18 cellular contexts compared by ENCODE assay signal in the genomic region with DNA sequence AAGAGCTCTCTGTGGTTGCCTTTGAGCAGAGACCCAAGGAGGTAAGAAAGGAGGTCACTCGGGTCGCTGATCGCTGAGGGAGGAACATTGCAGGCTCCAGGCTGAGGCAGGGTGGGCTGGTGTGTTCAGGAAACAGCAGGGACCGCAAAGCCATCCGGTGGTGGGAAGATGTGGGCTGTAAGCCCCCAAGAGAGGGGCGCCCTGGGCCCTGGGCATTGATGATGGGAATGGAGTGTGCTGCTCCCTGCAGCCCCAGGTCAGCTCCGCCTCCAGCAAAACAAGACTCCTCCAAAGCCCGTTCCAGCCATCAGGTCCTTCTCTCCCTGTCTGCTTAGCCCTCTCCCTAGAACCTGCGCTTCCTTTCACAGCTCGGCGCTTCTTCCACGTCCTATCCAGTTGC.
DNase-seq lines count a peak whose midpoint lies in the region; ATAC-seq and TF ChIP-seq lines count a peak whose summit lies in the region.
"Had no signal": no experiment of that assay in that cellular context is flagged by ENCODE, and none has a peak within 500 bp of the region (broad histone marks: within the 10 kb centered on the region; RNA-seq: fewer than 3 reads in every experiment).

No MANE protein-coding gene starts in this region.

- no peaks in the 10 kb centered on the region for H3K9me3 ChIP-seq in gastroesophageal sphincter
- no peaks in the 10 kb centered on the region for H3K9me3 ChIP-seq in effector memory CD4-positive, alpha-beta T cell (ENCODE audit: control insufficient read depth, low read length)
- H3K9me3 ChIP-seq: vagina had no signal

- 83 to 98% methylated on average over 7 to 11 of the region's 12 CpGs for WGBS in gastroesophageal sphincter (ENCODE audit: low coverage in 1 of 2), 2 donors

- peak overlapping the region in 3 of 4 donors; percentile 90 to 98 (median 97) for H3K27ac ChIP-seq in gastroesophageal sphincter
- H3K27ac ChIP-seq in effector memory CD4-positive, alpha-beta T cell (ENCODE audit: insufficient read depth, low read length, poor library complexity, severe bottlenecking) = no peak overlapping the region

- DNase-seq in CMK (ENCODE audit: low read depth) (peak; percentile 69), NB4 (ENCODE audit: low read depth) (peak; percentile 87), retina (peak; percentile 59), RKO (ENCODE audit: low spot score) (no peak), NCI-H2171 (lab: John Stamatoyannopoulos, UW) (no peak)
- no peak for DNase-seq in effector memory CD4-positive, alpha-beta T cell
- DNase-seq: activated T-cell treated with anti-CD3 and anti-CD28 coated beads, Interleukin-2, amount 50 U/mL, for 24 hours; DMS153; endodermal cell; HFFc6; NCI-H187; NCI-H345; NK-92 treated with Interleukin-12 subunit alpha and Interleukin-12 subunit beta, amount 100 ng/mL, for 24 hours; RPMI8226 had no signal

- no peaks in the 10 kb centered on the region for H3K27me3 ChIP-seq in gastroesophageal sphincter
- H3K27me3 ChIP-seq in effector memory CD4-positive, alpha-beta T cell (replicated peaks; ENCODE audit: control insufficient read depth, insufficient read depth, low read length, poor library complexity, severe bottlenecking) = no peaks in the 10 kb centered on the region
- H3K27me3 ChIP-seq: heart left ventricle, vagina had no signal

- TF ChIP-seq EP300 in gastroesophageal sphincter (IDR thresholded peaks at IDR 0.05) = no peak

- TF ChIP-seq POLR2A in NB4 (IDR thresholded peaks at IDR 0.05; ENCODE audit: extremely low read depth, insufficient read length) (no peak), gastroesophageal sphincter (IDR thresholded peaks at IDR 0.05) (no peak)

- no peak for TF ChIP-seq CTCF in NB4 (IDR thresholded peaks at IDR 0.05; ENCODE audit: low read depth, low read length)
- TF ChIP-seq CTCF in gastroesophageal sphincter (IDR thresholded peaks at IDR 0.05) = no peak

- ATAC-seq in gastroesophageal sphincter = no peak
- ATAC-seq in GM19395 (IDR thresholded peaks at IDR 0.05; ENCODE audit: unreplicated experiment) = no peak
- ATAC-seq: heart left ventricle had no signal

- peaks cover 11 to 52% (median 33%) of the 10 kb centered on the region in 3 donors for H3K4me1 ChIP-seq in gastroesophageal sphincter
- no peaks in the 10 kb centered on the region for H3K4me1 ChIP-seq in effector memory CD4-positive, alpha-beta T cell (ENCODE audit: control insufficient read depth, insufficient read depth, low read length, poor library complexity, severe bottlenecking)

- H3K36me3 ChIP-seq in gastroesophageal sphincter = no peaks in the 10 kb centered on the region
- no peaks in the 10 kb centered on the region for H3K36me3 ChIP-seq in effector memory CD4-positive, alpha-beta T cell (ENCODE audit: control insufficient read depth, insufficient read depth, low read length)
- H3K36me3 ChIP-seq: heart left ventricle, vagina had no signal

- H3K4me3 ChIP-seq in NB4 (ENCODE audit: low read depth, low read length) = no peak overlapping the region
- H3K4me3 ChIP-seq in gastroesophageal sphincter = no peak overlapping the region
- H3K4me3 ChIP-seq in effector memory CD4-positive, alpha-beta T cell (ENCODE audit: insufficient read depth, low read depth, low read length, poor library complexity, severe bottlenecking) = no peak overlapping the region
- H3K4me3 ChIP-seq: heart left ventricle, vagina had no signal

Comparison
In these comparisons a context has a peak if more than half of its experiments do, and no peak if none do; other contexts are left out.
1. DNase-seq: peak in CMK (single experiment), NB4 (single experiment) and retina (single experiment); none in RKO (single experiment), effector memory CD4-positive, alpha-beta T cell (0 of 3) and NCI-H2171 (single experiment).